In the genomic region with DNA sequence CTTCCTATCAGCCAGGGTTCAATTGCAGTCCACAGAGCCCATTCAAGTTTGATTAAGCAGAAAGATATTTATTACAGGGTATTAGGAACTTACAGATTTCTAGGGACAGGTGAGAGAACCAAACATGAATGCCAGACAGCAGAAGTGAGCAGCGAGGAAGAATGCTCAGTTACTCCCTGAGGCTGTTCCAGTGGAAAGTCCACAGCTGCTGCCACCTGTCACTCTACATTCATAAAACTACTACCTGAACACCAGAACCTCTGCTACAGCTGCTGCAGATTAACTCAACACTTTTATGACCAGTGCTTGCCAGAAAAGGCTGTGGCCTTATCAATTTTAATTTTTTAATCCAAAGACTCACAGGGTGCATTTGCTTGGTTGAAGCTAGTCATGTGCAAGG, we compare ENCODE assay signal across 18 cellular contexts.
"Had no signal": no experiment of that assay in that cellular context is flagged by ENCODE, and none has a peak within 500 bp of the region (broad histone marks: within the 10 kb centered on the region; RNA-seq: fewer than 3 reads in every experiment).

No MANE protein-coding gene starts in this region.

- H3K9me3 ChIP-seq: neutrophil, sigmoid colon, upper lobe of right lung, vagina had no signal

- H3K4me3 ChIP-seq: psoas muscle, sigmoid colon, skin epidermis, tibial artery, upper lobe of right lung, vagina had no signal

- H3K4me1 ChIP-seq: foreskin keratinocyte, psoas muscle, sigmoid colon, tibial artery, upper lobe of right lung, vagina had no signal

- H3K36me3 ChIP-seq: neutrophil, sigmoid colon, tibial artery, upper lobe of right lung, vagina had no signal

- H3K27me3 ChIP-seq: foreskin keratinocyte, neutrophil, sigmoid colon, tibial artery, upper lobe of right lung, vagina had no signal

- DNase-seq: dermis blood vessel endothelial cell; effector CD4-positive, alpha-beta T cell; endodermal cell; erythroblast; foreskin keratinocyte; hippocampal formation; mesendoderm; naive thymus-derived CD8-positive, alpha-beta T cell; psoas muscle; sigmoid colon; stimulated activated CD4-positive, alpha-beta T cell treated with anti-CD3 and anti-CD28 coated beads, Interleukin-12 subunit alpha, Interleukin-12 subunit beta, amount 100 ng/mL, for 4 hours; stimulated activated CD4-positive, alpha-beta T cell treated with anti-CD3 and anti-CD28 coated beads, Interleukin-2, amount 100 ng/mL, for 48 hours; stimulated activated naive CD8-positive, alpha-beta T cell treated with anti-CD3 and anti-CD28 coated beads, Interleukin-15, Interleukin-2, amounts not matched to agents 100 U/mL and 50 U/mL, for 24 hours; tibial artery; upper lobe of right lung had no signal

- ATAC-seq: foreskin keratinocyte; naive thymus-derived CD8-positive, alpha-beta T cell; psoas muscle; stimulated activated naive CD8-positive, alpha-beta T cell treated with anti-CD3 and anti-CD28 coated beads, Interleukin-15, Interleukin-2, amounts not matched to agents 100 U/mL and 50 U/mL, for 24 hours; upper lobe of right lung had no signal

- H3K27ac ChIP-seq: foreskin keratinocyte, neutrophil, psoas muscle, sigmoid colon, skin epidermis, tibial artery, upper lobe of right lung, vagina had no signal
